ENCODE assay signal across 16 cellular contexts in genomic region chr11:14339356-14339755, GRCh38.
"Had no signal": no experiment of that assay in that cellular context is flagged by ENCODE, and none has a peak within 500 bp of the region (broad histone marks: within the 10 kb centered on the region; RNA-seq: fewer than 3 reads in every experiment).

No MANE protein-coding gene starts in this region.

- H3K4me3 Mint-ChIP-seq: nephron, T-cell had no signal

- H3K27me3 Mint-ChIP-seq: T-cell had no signal

- ATAC-seq: left lung, right lobe of liver, T-cell had no signal

- H3K27me3 ChIP-seq: left lung, right lobe of liver, stomach, uterus had no signal

- H3K27ac ChIP-seq: left lung, prostate gland, right lobe of liver, stomach, thoracic aorta, uterus, VCaP had no signal

- DNase-seq: activated CD4-positive, alpha-beta T cell treated with anti-CD3 and anti-CD28 coated beads for 4 hours; activated naive CD4-positive, alpha-beta T cell treated with Interleukin-2 at 50 U/mL for 16 hours; caudate nucleus; effector memory CD4-positive, alpha-beta T cell; left lung; mesenchymal stem cell; occipital lobe; right lobe of liver; stimulated activated CD4-positive, alpha-beta T cell treated with anti-CD3 and anti-CD28 coated beads, Interleukin-12 subunit alpha, Interleukin-12 subunit beta, amount 100 ng/mL, for 4 hours; stomach; T-cell; uterus had no signal

- H3K4me3 ChIP-seq: left lung, prostate gland, right lobe of liver, stomach, thoracic aorta, uterus had no signal

- H3K36me3 ChIP-seq: left lung, prostate gland, right lobe of liver, stomach, thoracic aorta, uterus had no signal

- H3K27ac Mint-ChIP-seq: nephron, T-cell had no signal

- H3K4me1 ChIP-seq: prostate gland, right lobe of liver, uterus had no signal

- H3K9me3 ChIP-seq: left lung, prostate gland, right lobe of liver, stomach had no signal
